In genomic region chr5:31963961-31964360, GRCh38 we compare ENCODE assay signal across 1 cellular context.
TF ChIP-seq lines count a peak whose summit lies in the region.

No MANE protein-coding gene starts in this region.

TF ChIP-seq in HCT116, 20 proteins besides CTCF, POLR2A, EP300 and RAD21 (continued from another document):
- TF ChIP-seq ZBTB33 (IDR thresholded peaks at IDR 0.05; ENCODE audit: extremely low read depth, insufficient replicate concordance, low read length) = no peak
